In the genomic region with DNA sequence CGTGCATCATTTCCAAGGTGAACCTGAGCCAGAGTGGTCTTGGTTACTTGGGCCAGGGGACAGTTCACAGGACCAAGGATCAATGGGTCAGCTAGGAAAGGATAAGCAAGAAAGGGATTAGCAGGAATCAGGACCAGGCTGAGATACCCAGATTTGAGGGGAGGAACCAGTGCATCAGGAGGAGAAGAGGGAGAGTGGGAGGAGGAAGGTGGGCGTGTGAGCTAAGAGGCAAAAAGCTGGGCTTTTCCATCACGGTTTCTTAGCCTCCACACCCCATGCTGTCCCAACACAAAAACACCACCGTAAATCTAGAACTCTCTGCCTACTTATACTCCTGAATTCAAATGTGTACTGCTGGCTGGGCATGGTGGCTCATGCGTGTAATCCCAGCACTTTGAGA, we compare ENCODE assay signal across 40 cellular contexts. TPM values are rescaled to one million over a fixed set of nuclear protein-coding genes. Genes with fewer than 3 reads are reported as not detected.
"Had no signal": no experiment of that assay in that cellular context is flagged by ENCODE, and none has a peak within 500 bp of the region (broad histone marks: within the 10 kb centered on the region; RNA-seq: fewer than 3 reads in every experiment).

No MANE protein-coding gene starts in this region.

- H3K27ac ChIP-seq: adrenal gland, ascending aorta, body of pancreas, brain microvascular endothelial cell, breast epithelium, cardiac muscle cell had no signal

- H3K4me3 Mint-ChIP-seq: activated naive CD4-positive, alpha-beta T cell treated with anti-CD3 and anti-CD28 coated beads for 36 hours; activated naive CD4-positive, alpha-beta T cell treated with anti-CD3 and anti-CD28 coated beads, Interleukin-2, amount 10 ng/mL, durations not matched to agents 7 days and 5 days; activated naive CD4-positive, alpha-beta T cell treated with anti-CD3 and anti-CD28 coated beads, Interleukin-2, amount 50 U/mL, for 24 hours; activated naive CD8-positive, alpha-beta T cell; activated naive CD8-positive, alpha-beta T cell treated with anti-CD3 and anti-CD28 coated beads for 36 hours; activated naive CD8-positive, alpha-beta T cell treated with anti-CD3 and anti-CD28 coated beads, Interleukin-2, amount 10 ng/mL, durations not matched to agents 7 days and 5 days; activated naive CD8-positive, alpha-beta T cell treated with anti-CD3 and anti-CD28 coated beads, Interleukin-2, amount 50 U/mL, for 24 hours; activated T-cell treated with anti-CD3 and anti-CD28 coated beads, Interleukin-2, amount 50 U/mL, for 24 hours; activated T-cell treated with anti-CD3 and anti-CD28 coated beads, Interleukin-2, amount 50 U/mL, for 4 hours; activated T-cell treated with anti-CD3 and anti-CD28 coated beads, Interleukin-2, amount 50 U/mL, for 72 hours; activated T-helper 1 cell treated with anti-CD3 and anti-CD28 coated beads, Interleukin-12 subunit alpha, Interleukin-12 subunit beta, Interleukin-2, Interleukin-4 antibody, amounts not matched to agents 30 ng/mL and 10 ng/mL and 1 ng/mL, durations not matched to agents 14 hours and 24 hours and 36 hours; activated T-helper 17 cell treated with anti-CD3 and anti-CD28 coated beads, Interleukin-2, amount 50 U/mL, for 72 hours; brain; central memory CD8-positive, alpha-beta T cell had no signal

- H3K4me1 ChIP-seq: adrenal gland, ascending aorta, body of pancreas, breast epithelium had no signal

- FAIRE-seq: astrocyte, bronchial epithelial cell had no signal

- H3K9me3 ChIP-seq: adrenal gland, ascending aorta, body of pancreas, breast epithelium had no signal

- H3K4me1 Mint-ChIP-seq: activated naive CD4-positive, alpha-beta T cell treated with anti-CD3 and anti-CD28 coated beads, Interleukin-2, amount 10 ng/mL, durations not matched to agents 7 days and 5 days; activated naive CD4-positive, alpha-beta T cell treated with anti-CD3 and anti-CD28 coated beads, Interleukin-2, amount 50 U/mL, for 24 hours; activated naive CD8-positive, alpha-beta T cell treated with anti-CD3 and anti-CD28 coated beads for 36 hours; activated naive CD8-positive, alpha-beta T cell treated with anti-CD3 and anti-CD28 coated beads, Interleukin-2, amount 10 ng/mL, durations not matched to agents 7 days and 5 days; activated naive CD8-positive, alpha-beta T cell treated with anti-CD3 and anti-CD28 coated beads, Interleukin-2, amount 50 U/mL, for 24 hours; activated T-helper 17 cell treated with anti-CD3 and anti-CD28 coated beads, Interleukin-2, amount 50 U/mL, for 72 hours; central memory CD8-positive, alpha-beta T cell had no signal

- H3K9me3 Mint-ChIP-seq: activated naive CD4-positive, alpha-beta T cell treated with anti-CD3 and anti-CD28 coated beads for 36 hours; activated naive CD4-positive, alpha-beta T cell treated with anti-CD3 and anti-CD28 coated beads, Interleukin-2, amount 10 ng/mL, durations not matched to agents 7 days and 5 days; activated naive CD4-positive, alpha-beta T cell treated with anti-CD3 and anti-CD28 coated beads, Interleukin-2, amount 50 U/mL, for 24 hours; activated naive CD8-positive, alpha-beta T cell treated with anti-CD3 and anti-CD28 coated beads, Interleukin-2, amount 10 ng/mL, durations not matched to agents 7 days and 5 days; activated naive CD8-positive, alpha-beta T cell treated with anti-CD3 and anti-CD28 coated beads, Interleukin-2, amount 50 U/mL, for 24 hours; activated T-cell treated with anti-CD3 and anti-CD28 coated beads, Interleukin-2, amount 50 U/mL, for 72 hours; activated T-helper 1 cell treated with anti-CD3 and anti-CD28 coated beads, Interleukin-12 subunit alpha, Interleukin-12 subunit beta, Interleukin-2, Interleukin-4 antibody, amounts not matched to agents 30 ng/mL and 10 ng/mL and 1 ng/mL, durations not matched to agents 14 hours and 24 hours and 36 hours; activated T-helper 17 cell treated with anti-CD3 and anti-CD28 coated beads, Interleukin-2, amount 50 U/mL, for 72 hours; activated T-helper 2 cell treated with anti-CD3 and anti-CD28 coated beads, Interferon-gamma antibody, Interleukin-2, Interleukin-4, amounts not matched to agents 10 μg/mL and 5 μg/mL and 100 μg/mL, durations not matched to agents 14 hours and 24 hours and 36 hours had no signal

- H3K27ac Mint-ChIP-seq: activated naive CD4-positive, alpha-beta T cell treated with anti-CD3 and anti-CD28 coated beads for 36 hours; activated naive CD4-positive, alpha-beta T cell treated with anti-CD3 and anti-CD28 coated beads, Interleukin-2, amount 10 ng/mL, durations not matched to agents 7 days and 5 days; activated naive CD4-positive, alpha-beta T cell treated with anti-CD3 and anti-CD28 coated beads, Interleukin-2, amount 50 U/mL, for 24 hours; activated naive CD4-positive, alpha-beta T cell treated with anti-CD3 and anti-CD28 coated beads, Interleukin-2, amount 50 U/mL, for 72 hours; activated naive CD8-positive, alpha-beta T cell; activated naive CD8-positive, alpha-beta T cell treated with anti-CD3 and anti-CD28 coated beads for 36 hours; activated naive CD8-positive, alpha-beta T cell treated with anti-CD3 and anti-CD28 coated beads, Interleukin-2, amount 10 ng/mL, durations not matched to agents 7 days and 5 days; activated naive CD8-positive, alpha-beta T cell treated with anti-CD3 and anti-CD28 coated beads, Interleukin-2, amount 50 U/mL, for 24 hours; activated T-cell treated with anti-CD3 and anti-CD28 coated beads, Interleukin-2, amount 50 U/mL, for 24 hours; activated T-cell treated with anti-CD3 and anti-CD28 coated beads, Interleukin-2, amount 50 U/mL, for 72 hours; activated T-helper 1 cell treated with anti-CD3 and anti-CD28 coated beads, Interleukin-12 subunit alpha, Interleukin-12 subunit beta, Interleukin-2, Interleukin-4 antibody, amounts not matched to agents 30 ng/mL and 10 ng/mL and 1 ng/mL, durations not matched to agents 14 hours and 24 hours and 36 hours; activated T-helper 17 cell treated with anti-CD3 and anti-CD28 coated beads, Interleukin-2, amount 50 U/mL, for 72 hours; activated T-helper 2 cell treated with anti-CD3 and anti-CD28 coated beads, Interferon-gamma antibody, Interleukin-2, Interleukin-4, amounts not matched to agents 10 μg/mL and 5 μg/mL and 100 μg/mL, durations not matched to agents 14 hours and 24 hours and 36 hours; brain had no signal

- DNase-seq: activated effector memory CD4-positive, alpha-beta T cell treated with anti-CD3 and anti-CD28 coated beads, Interleukin-2, amount 50 U/mL, for 16 hours; activated effector memory CD4-positive, alpha-beta T cell treated with Interleukin-2 at 50 U/mL for 16 hours; activated gamma-delta T cell; activated gamma-delta T cell treated with Interleukin-2 at 50 U/mL for 16 hours; activated naive CD4-positive, alpha-beta T cell; activated naive CD4-positive, alpha-beta T cell treated with anti-CD3 and anti-CD28 coated beads for 36 hours; activated naive CD4-positive, alpha-beta T cell treated with anti-CD3 and anti-CD28 coated beads, Interleukin-2, amount 10 ng/mL, durations not matched to agents 7 days and 5 days; activated naive CD4-positive, alpha-beta T cell treated with anti-CD3 and anti-CD28 coated beads, Interleukin-2, amount 50 U/mL, for 16 hours; activated naive CD4-positive, alpha-beta T cell treated with Interleukin-2 at 50 U/mL for 16 hours; activated naive CD8-positive, alpha-beta T cell treated with anti-CD3 and anti-CD28 coated beads for 36 hours; activated naive CD8-positive, alpha-beta T cell treated with anti-CD3 and anti-CD28 coated beads, Interleukin-2, amount 10 ng/mL, durations not matched to agents 7 days and 5 days; activated naive CD8-positive, alpha-beta T cell treated with anti-CD3 and anti-CD28 coated beads, Interleukin-2, amount 50 U/mL, for 24 hours; activated T-cell treated with anti-CD3 and anti-CD28 coated beads, Interleukin-2, amount 50 U/mL, for 1 hour; activated T-cell treated with anti-CD3 and anti-CD28 coated beads, Interleukin-2, amount 50 U/mL, for 24 hours; activated T-cell treated with anti-CD3 and anti-CD28 coated beads, Interleukin-2, amount 50 U/mL, for 4 hours; activated T-cell treated with anti-CD3 and anti-CD28 coated beads, Interleukin-2, amount 50 U/mL, for 48 hours; activated T-cell treated with anti-CD3 and anti-CD28 coated beads, Interleukin-2, amount 50 U/mL, for 72 hours; adrenal gland; amniotic stem cell; amygdala; anterior cingulate cortex; aorta; body of pancreas; brain microvascular endothelial cell; caudate nucleus; central memory CD4-positive, alpha-beta T cell; cerebellar nuclear complex had no signal

- H3K27me3 Mint-ChIP-seq: activated naive CD4-positive, alpha-beta T cell treated with anti-CD3 and anti-CD28 coated beads, Interleukin-2, amount 10 ng/mL, durations not matched to agents 7 days and 5 days; activated naive CD4-positive, alpha-beta T cell treated with anti-CD3 and anti-CD28 coated beads, Interleukin-2, amount 50 U/mL, for 24 hours; activated naive CD8-positive, alpha-beta T cell; activated naive CD8-positive, alpha-beta T cell treated with anti-CD3 and anti-CD28 coated beads for 36 hours; activated naive CD8-positive, alpha-beta T cell treated with anti-CD3 and anti-CD28 coated beads, Interleukin-2, amount 10 ng/mL, durations not matched to agents 7 days and 5 days; activated T-cell treated with anti-CD3 and anti-CD28 coated beads, Interleukin-2, amount 50 U/mL, for 24 hours; central memory CD8-positive, alpha-beta T cell had no signal

- H3K36me3 Mint-ChIP-seq: activated naive CD4-positive, alpha-beta T cell treated with anti-CD3 and anti-CD28 coated beads, Interleukin-2, amount 10 ng/mL, durations not matched to agents 7 days and 5 days; activated naive CD4-positive, alpha-beta T cell treated with anti-CD3 and anti-CD28 coated beads, Interleukin-2, amount 50 U/mL, for 24 hours; activated naive CD4-positive, alpha-beta T cell treated with anti-CD3 and anti-CD28 coated beads, Interleukin-2, amount 50 U/mL, for 72 hours; activated naive CD8-positive, alpha-beta T cell; activated naive CD8-positive, alpha-beta T cell treated with anti-CD3 and anti-CD28 coated beads for 36 hours; activated naive CD8-positive, alpha-beta T cell treated with anti-CD3 and anti-CD28 coated beads, Interleukin-2, amount 10 ng/mL, durations not matched to agents 7 days and 5 days had no signal

- H3K27me3 ChIP-seq: adrenal gland, ascending aorta, body of pancreas, brain microvascular endothelial cell, breast epithelium, cardiac muscle cell had no signal

- H3K4me3 ChIP-seq: adrenal gland, ascending aorta, body of pancreas, breast epithelium, cardiac muscle cell had no signal

- H3K36me3 ChIP-seq: adrenal gland, ascending aorta, brain microvascular endothelial cell, breast epithelium, cardiac muscle cell had no signal

RNA-seq across cellular contexts. Expression of gene EYA4, which starts 27.5 kb away (rescaled TPM):
- total RNA-seq: activated naive CD4-positive, alpha-beta T cell treated with anti-CD3 and anti-CD28 coated beads for 36 hours; activated naive CD4-positive, alpha-beta T cell treated with anti-CD3 and anti-CD28 coated beads, Interleukin-2, amount 50 U/mL, for 72 hours; activated naive CD8-positive, alpha-beta T cell treated with anti-CD3 and anti-CD28 coated beads for 36 hours; activated naive CD8-positive, alpha-beta T cell treated with anti-CD3 and anti-CD28 coated beads, Interleukin-2, amount 10 ng/mL, durations not matched to agents 7 days and 5 days; activated T-cell treated with anti-CD3 and anti-CD28 coated beads, Interleukin-2, amount 50 U/mL, for 4 hours; activated T-cell treated with anti-CD3 and anti-CD28 coated beads, Interleukin-2, amount 50 U/mL, for 72 hours; activated T-helper 1 cell treated with anti-CD3 and anti-CD28 coated beads, Interleukin-12 subunit alpha, Interleukin-12 subunit beta, Interleukin-2, Interleukin-4 antibody, amounts not matched to agents 30 ng/mL and 10 ng/mL and 1 ng/mL, durations not matched to agents 14 hours and 24 hours and 36 hours; activated T-helper 17 cell treated with anti-CD3 and anti-CD28 coated beads, Interleukin-2, amount 50 U/mL, for 72 hours; activated T-helper 2 cell treated with anti-CD3 and anti-CD28 coated beads, Interferon-gamma antibody, Interleukin-2, Interleukin-4, amounts not matched to agents 10 μg/mL and 5 μg/mL and 100 μg/mL, durations not matched to agents 14 hours and 24 hours and 36 hours had no signal
- polyA plus RNA-seq: aorta had no signal
